ENCODE assay signal across 20 cellular contexts in the genomic region with DNA sequence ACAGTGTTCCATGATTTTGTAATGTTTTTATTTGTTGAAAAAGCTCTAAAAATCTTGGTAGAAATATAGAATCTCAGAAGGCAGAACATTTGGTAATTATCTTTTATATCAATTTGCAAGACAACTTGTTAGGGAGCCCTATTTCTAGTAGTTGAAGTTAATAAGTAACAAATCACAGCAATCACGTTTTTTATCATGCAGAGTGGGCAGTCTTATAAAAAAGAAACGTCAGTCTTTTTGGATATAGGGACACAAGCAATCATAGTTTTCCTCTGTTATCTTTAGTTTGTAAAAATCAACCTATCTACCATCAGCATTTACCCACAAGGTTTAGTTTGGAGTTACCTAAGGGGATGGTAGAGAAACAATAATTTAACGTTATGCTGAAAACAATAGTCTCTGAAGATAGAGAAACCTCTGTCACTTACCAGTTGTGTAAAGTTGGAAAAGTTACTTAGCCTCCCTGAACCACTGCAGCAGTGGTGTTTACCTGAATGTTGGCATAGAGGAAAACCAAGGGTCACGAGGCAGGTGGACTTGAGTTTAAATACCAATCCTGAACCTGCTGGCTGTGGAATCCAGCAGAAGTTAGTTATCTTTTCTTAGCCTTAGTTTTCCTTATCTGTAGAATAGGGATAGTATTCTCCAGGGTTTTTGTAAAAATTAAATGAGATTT.
"Had no signal": no experiment of that assay in that cellular context is flagged by ENCODE, and none has a peak within 500 bp of the region (broad histone marks: within the 10 kb centered on the region; RNA-seq: fewer than 3 reads in every experiment).

No MANE protein-coding gene starts in this region.

- ATAC-seq: natural killer cell, pancreas, psoas muscle, right cardiac atrium had no signal

- FAIRE-seq: keratinocyte had no signal

- DNase-seq: activated CD4-positive, alpha-beta T cell treated with anti-CD3 and anti-CD28 coated beads for 1 hour; activated gamma-delta T cell treated with Interleukin-2 at 50 U/mL for 16 hours; activated T-cell treated with anti-CD3 and anti-CD28 coated beads, Interleukin-2, amount 50 U/mL, for 1 hour; anterior cingulate cortex; foreskin fibroblast; natural killer cell; pancreas; psoas muscle; right cardiac atrium; stimulated activated CD4-positive, alpha-beta T cell treated with anti-CD3 and anti-CD28 coated beads, Interleukin-12 subunit alpha, Interleukin-12 subunit beta, amount 100 ng/mL, for 4 hours; substantia nigra; thyroid gland; WERI-Rb-1 had no signal

- H3K27me3 ChIP-seq: neutrophil, pancreas, thyroid gland had no signal

- H3K9me3 Mint-ChIP-seq: activated naive CD4-positive, alpha-beta T cell treated with anti-CD3 and anti-CD28 coated beads, Interleukin-2, amount 50 U/mL, for 24 hours; mesothelial cell of epicardium; natural killer cell; stimulated activated naive CD8-positive, alpha-beta T cell treated with anti-CD3 and anti-CD28 coated beads, Interleukin-15, Interleukin-2, amounts not matched to agents 100 ng/mL and 50 ng/mL, for 24 hours had no signal

- H3K4me1 ChIP-seq: psoas muscle had no signal

- H3K9me3 ChIP-seq: neutrophil, pancreas, psoas muscle, thyroid gland had no signal

- H3K27ac ChIP-seq: neutrophil, pancreas, psoas muscle, thyroid gland, WERI-Rb-1 had no signal

- H3K4me3 Mint-ChIP-seq: activated naive CD4-positive, alpha-beta T cell treated with anti-CD3 and anti-CD28 coated beads, Interleukin-2, amount 50 U/mL, for 24 hours; brain; mesothelial cell of epicardium; natural killer cell; stimulated activated naive CD8-positive, alpha-beta T cell treated with anti-CD3 and anti-CD28 coated beads, Interleukin-15, Interleukin-2, amounts not matched to agents 100 ng/mL and 50 ng/mL, for 24 hours had no signal

- H3K4me3 ChIP-seq: lung, pancreas, psoas muscle, thyroid gland had no signal

- H3K27ac Mint-ChIP-seq: activated naive CD4-positive, alpha-beta T cell treated with anti-CD3 and anti-CD28 coated beads, Interleukin-2, amount 50 U/mL, for 24 hours; mesothelial cell of epicardium; natural killer cell; stimulated activated naive CD8-positive, alpha-beta T cell treated with anti-CD3 and anti-CD28 coated beads, Interleukin-15, Interleukin-2, amounts not matched to agents 100 ng/mL and 50 ng/mL, for 24 hours had no signal

- H3K27me3 Mint-ChIP-seq: activated naive CD4-positive, alpha-beta T cell treated with anti-CD3 and anti-CD28 coated beads, Interleukin-2, amount 50 U/mL, for 24 hours; stimulated activated naive CD8-positive, alpha-beta T cell treated with anti-CD3 and anti-CD28 coated beads, Interleukin-15, Interleukin-2, amounts not matched to agents 100 ng/mL and 50 ng/mL, for 24 hours had no signal

- H3K36me3 ChIP-seq: neutrophil, pancreas, thyroid gland, WERI-Rb-1 had no signal

- H3K36me3 Mint-ChIP-seq: natural killer cell had no signal
